ENCODE assay signal across 3 cellular contexts in the genomic region with DNA sequence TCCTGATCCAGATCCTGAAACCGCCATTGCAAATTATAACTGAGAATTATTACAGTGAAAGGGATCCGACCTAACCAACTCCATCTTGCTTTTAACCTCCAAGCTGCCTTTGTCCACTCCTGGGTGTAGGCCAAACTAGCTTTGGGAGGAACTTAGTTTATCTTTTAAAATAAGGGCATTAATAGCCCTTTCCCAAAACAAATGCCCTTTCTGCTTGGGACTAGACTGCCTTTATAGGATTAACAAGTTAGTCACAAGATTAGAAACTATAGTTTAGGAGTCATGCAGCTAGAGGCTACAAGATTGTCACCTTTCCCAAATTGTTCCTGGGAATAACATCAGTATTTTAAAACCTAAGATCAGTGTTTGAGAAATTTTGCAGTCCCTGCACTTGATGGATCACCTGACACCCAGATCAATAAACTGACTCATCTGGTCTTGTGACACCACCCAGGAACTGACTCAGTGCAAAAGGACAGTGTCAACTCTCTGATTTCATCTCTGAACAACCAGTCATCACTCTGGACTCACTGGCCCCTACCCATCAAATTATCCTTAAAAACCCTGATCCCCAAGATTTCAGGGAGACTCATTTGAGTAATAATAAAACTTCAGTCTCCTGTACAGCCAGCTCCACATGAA.
TF ChIP-seq lines count a peak whose summit lies in the region.

No MANE protein-coding gene starts in this region.

TF ChIP-seq in HEK293, 187 proteins besides CTCF, POLR2A, EP300 and RAD21:
- TF ChIP-seq ZNF426 (tag by site-specific recombination; IDR thresholded peaks at IDR 0.05), result no peak
- 0 out of 2 replicates have a peak, but pooled peaks have one; percentile 27 for TF ChIP-seq ZFP37 (tag by site-specific recombination; IDR thresholded peaks at IDR 0.05)
- TF ChIP-seq IKZF3 (tag by site-specific recombination; IDR thresholded peaks at IDR 0.05), result no peak
- TF ChIP-seq, protein P1, sequence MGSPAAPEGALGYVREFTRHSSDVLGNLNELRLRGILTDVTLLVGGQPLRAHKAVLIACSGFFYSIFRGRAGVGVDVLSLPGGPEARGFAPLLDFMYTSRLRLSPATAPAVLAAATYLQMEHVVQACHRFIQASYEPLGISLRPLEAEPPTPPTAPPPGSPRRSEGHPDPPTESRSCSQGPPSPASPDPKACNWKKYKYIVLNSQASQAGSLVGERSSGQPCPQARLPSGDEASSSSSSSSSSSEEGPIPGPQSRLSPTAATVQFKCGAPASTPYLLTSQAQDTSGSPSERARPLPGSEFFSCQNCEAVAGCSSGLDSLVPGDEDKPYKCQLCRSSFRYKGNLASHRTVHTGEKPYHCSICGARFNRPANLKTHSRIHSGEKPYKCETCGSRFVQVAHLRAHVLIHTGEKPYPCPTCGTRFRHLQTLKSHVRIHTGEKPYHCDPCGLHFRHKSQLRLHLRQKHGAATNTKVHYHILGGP (tag by site-specific recombination; IDR thresholded peaks at IDR 0.05), result no peak
- TF ChIP-seq RBAK (tag by site-specific recombination; IDR thresholded peaks at IDR 0.05), result no peak
- TF ChIP-seq ZNF629 (tag by site-specific recombination; IDR thresholded peaks at IDR 0.05), result peak; percentile 18; the same call in 1 of the 2 replicates

TF ChIP-seq in K562, 482 proteins besides CTCF, POLR2A, EP300 and RAD21 (continues in another document):
- no peak for TF ChIP-seq NFATC3 (IDR thresholded peaks at IDR 0.05)
- TF ChIP-seq ZNF584 (CRISPR knock-in tag; IDR thresholded peaks at IDR 0.05; ENCODE audit: low read depth), result peak; percentile 56; the same call in 1 of the 2 replicates
- TF ChIP-seq TEAD4 (IDR thresholded peaks at IDR 0.05; ENCODE audit: low read length), result no peak
- TF ChIP-seq TEAD4 (CRISPR knock-in tag; IDR thresholded peaks at IDR 0.05; ENCODE audit: borderline replicate concordance), result no peak
- TF ChIP-seq TRIM28 (IDR thresholded peaks at IDR 0.05), result no peak
- TF ChIP-seq KLF10 (CRISPR knock-in tag; IDR thresholded peaks at IDR 0.05), result no peak
- TF ChIP-seq TCF7L2 (IDR thresholded peaks at IDR 0.05; ENCODE audit: low read depth, low read length), result no peak
- TF ChIP-seq NEUROD1 (IDR thresholded peaks at IDR 0.05; ENCODE audit: borderline replicate concordance, low read depth, low read length, partially characterized antibody), result no peak
- TF ChIP-seq CEBPG (CRISPR knock-in tag; IDR thresholded peaks at IDR 0.05), result no peak
- 0 out of 4 replicates have a peak, but pooled peaks of 1 of the 2 experiments have one; percentile 15 for TF ChIP-seq CEBPG (tag; conservative IDR thresholded peaks at IDR 0.05 in 1 of 2, IDR thresholded peaks at IDR 0.05 in 1 of 2)
- TF ChIP-seq, protein P2, sequence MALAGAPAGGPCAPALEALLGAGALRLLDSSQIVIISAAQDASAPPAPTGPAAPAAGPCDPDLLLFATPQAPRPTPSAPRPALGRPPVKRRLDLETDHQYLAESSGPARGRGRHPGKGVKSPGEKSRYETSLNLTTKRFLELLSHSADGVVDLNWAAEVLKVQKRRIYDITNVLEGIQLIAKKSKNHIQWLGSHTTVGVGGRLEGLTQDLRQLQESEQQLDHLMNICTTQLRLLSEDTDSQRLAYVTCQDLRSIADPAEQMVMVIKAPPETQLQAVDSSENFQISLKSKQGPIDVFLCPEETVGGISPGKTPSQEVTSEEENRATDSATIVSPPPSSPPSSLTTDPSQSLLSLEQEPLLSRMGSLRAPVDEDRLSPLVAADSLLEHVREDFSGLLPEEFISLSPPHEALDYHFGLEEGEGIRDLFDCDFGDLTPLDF (CRISPR knock-in tag; IDR thresholded peaks at IDR 0.05), result no peak
- TF ChIP-seq KLF6 (CRISPR knock-in tag; IDR thresholded peaks at IDR 0.05; ENCODE audit: borderline replicate concordance), result no peak
- TF ChIP-seq, protein P3, sequence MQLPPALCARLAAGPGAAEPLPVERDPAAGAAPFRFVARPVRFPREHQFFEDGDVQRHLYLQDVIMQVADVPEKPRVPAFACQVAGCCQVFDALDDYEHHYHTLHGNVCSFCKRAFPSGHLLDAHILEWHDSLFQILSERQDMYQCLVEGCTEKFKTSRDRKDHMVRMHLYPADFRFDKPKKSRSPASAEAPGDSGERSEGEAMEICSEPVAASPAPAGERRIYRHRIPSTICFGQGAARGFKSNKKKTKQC (CRISPR knock-in tag; IDR thresholded peaks at IDR 0.05), result no peak
- TF ChIP-seq CHD1 (IDR thresholded peaks at IDR 0.05; ENCODE audit: low read length), result no peak
- TF ChIP-seq, protein P4, sequence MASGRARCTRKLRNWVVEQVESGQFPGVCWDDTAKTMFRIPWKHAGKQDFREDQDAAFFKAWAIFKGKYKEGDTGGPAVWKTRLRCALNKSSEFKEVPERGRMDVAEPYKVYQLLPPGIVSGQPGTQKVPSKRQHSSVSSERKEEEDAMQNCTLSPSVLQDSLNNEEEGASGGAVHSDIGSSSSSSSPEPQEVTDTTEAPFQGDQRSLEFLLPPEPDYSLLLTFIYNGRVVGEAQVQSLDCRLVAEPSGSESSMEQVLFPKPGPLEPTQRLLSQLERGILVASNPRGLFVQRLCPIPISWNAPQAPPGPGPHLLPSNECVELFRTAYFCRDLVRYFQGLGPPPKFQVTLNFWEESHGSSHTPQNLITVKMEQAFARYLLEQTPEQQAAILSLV (tag; IDR thresholded peaks at IDR 0.05), result no peak
- TF ChIP-seq TCF15 (CRISPR knock-in tag; IDR thresholded peaks at IDR 0.05), result no peak
- peak; percentile 59; the same call in 1 of the 2 replicates for TF ChIP-seq JUND (IDR thresholded peaks at IDR 0.05; ENCODE audit: borderline replicate concordance, low read depth, low read length)
- 0 out of 3 replicates have a peak, but pooled peaks have one; percentile 48 for TF ChIP-seq JUND (tag; IDR thresholded peaks at IDR 0.05; ENCODE audit: borderline replicate concordance, low read depth, low read length)
- peak; percentile 33 to 69; a peak in 1 of 4 replicates for TF ChIP-seq TRIM24 (IDR thresholded peaks at IDR 0.05)
- no peak for TF ChIP-seq CREB1 (IDR thresholded peaks at IDR 0.05)
- TF ChIP-seq CREB1 (CRISPR knock-in tag; IDR thresholded peaks at IDR 0.05), result no peak
- no peak for TF ChIP-seq ZBTB17 (CRISPR knock-in tag; IDR thresholded peaks at IDR 0.05)
- TF ChIP-seq HCFC1 (IDR thresholded peaks at IDR 0.05; ENCODE audit: low read depth, low read length), result no peak
- TF ChIP-seq ZNF217 (CRISPR knock-in tag; IDR thresholded peaks at IDR 0.05), result no peak
- TF ChIP-seq FOSL1 (tag; conservative IDR thresholded peaks at IDR 0.05), result peak; percentile 97
- no peak for TF ChIP-seq EGR1 (conservative IDR thresholded peaks at IDR 0.05)
- no peak for TF ChIP-seq ZBTB49 (CRISPR knock-in tag; IDR thresholded peaks at IDR 0.05; ENCODE audit: borderline replicate concordance)
- no peak for TF ChIP-seq FOXP1 (CRISPR knock-in tag; IDR thresholded peaks at IDR 0.05)
- no peak for TF ChIP-seq SAFB2 (IDR thresholded peaks at IDR 0.05; ENCODE audit: borderline replicate concordance, low read depth, low read length, severe bottlenecking)

TF ChIP-seq in liver, 16 proteins besides CTCF, POLR2A, EP300 and RAD21:
- TF ChIP-seq, protein P5, sequence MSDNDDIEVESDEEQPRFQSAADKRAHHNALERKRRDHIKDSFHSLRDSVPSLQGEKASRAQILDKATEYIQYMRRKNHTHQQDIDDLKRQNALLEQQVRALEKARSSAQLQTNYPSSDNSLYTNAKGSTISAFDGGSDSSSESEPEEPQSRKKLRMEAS (IDR thresholded peaks at IDR 0.05), result no peak
- no peak for TF ChIP-seq RXRA (IDR thresholded peaks at IDR 0.05)
- TF ChIP-seq, protein P6, sequence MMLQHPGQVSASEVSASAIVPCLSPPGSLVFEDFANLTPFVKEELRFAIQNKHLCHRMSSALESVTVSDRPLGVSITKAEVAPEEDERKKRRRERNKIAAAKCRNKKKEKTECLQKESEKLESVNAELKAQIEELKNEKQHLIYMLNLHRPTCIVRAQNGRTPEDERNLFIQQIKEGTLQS (IDR thresholded peaks at IDR 0.05), result no peak
